ENCODE assay signal across 8 cellular contexts in the genomic region with DNA sequence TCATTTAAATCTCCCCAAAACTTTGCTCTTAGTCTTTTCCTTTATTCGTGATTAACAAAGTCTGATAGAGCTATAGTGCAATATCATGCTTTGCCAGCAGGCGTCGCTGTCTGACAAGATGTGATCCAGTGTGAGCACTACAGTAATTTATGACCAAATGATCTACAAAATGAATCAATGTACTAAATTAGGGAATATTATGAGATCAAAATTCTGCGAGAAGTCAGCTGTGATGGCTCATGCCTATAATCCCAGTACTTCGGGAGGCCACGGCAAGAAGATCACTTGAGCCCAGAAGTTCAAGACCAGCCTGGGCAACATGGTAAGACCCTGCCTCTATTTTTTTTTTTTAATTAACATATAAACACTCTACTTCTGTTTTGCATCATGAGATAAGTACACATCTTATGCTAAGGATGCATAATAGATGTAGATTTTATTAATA. TPM values are rescaled to one million over a fixed set of nuclear protein-coding genes. Genes with fewer than 3 reads are reported as not detected.
DNase-seq lines count a peak whose midpoint lies in the region; ATAC-seq and TF ChIP-seq lines count a peak whose summit lies in the region.

No MANE protein-coding gene starts in this region.

- H2AFZ ChIP-seq in GM23248 (no peak overlapping the region), hepatocyte (no peak overlapping the region)

- peak; percentile 62 for DNase-seq in AG10803 (ENCODE audit: low read depth)
- peak; percentile 66 for DNase-seq in GM23248
- DNase-seq in activated naive CD4-positive, alpha-beta T cell treated with anti-CD3 and anti-CD28 coated beads, Interleukin-2, amount 50 U/mL, for 16 hours, result peak; percentile 85
- peak; percentile 71 for DNase-seq in hepatocyte (ENCODE audit: low spot score)
- DNase-seq in stimulated activated CD4-positive, alpha-beta T cell treated with anti-CD3 and anti-CD28 coated beads, Interleukin-2, amount 100 ng/mL, for 48 hours, result peak; percentile 91 to 93

- H3K9ac ChIP-seq in GM23248, result 0 out of 2 replicates have a peak overlapping the region, but pooled peaks have one; percentile 7

- H4K20me1 ChIP-seq in GM23248 (ENCODE audit: insufficient read depth) (no peaks in the 10 kb centered on the region), hepatocyte (ENCODE audit: insufficient read depth, poor library complexity, severe bottlenecking) (peaks cover 4% of the 10 kb centered on the region)

- no peaks in the 10 kb centered on the region for H3K27me3 ChIP-seq in GM23248 (replicated peaks; ENCODE audit: insufficient read depth)
- no peaks in the 10 kb centered on the region for H3K27me3 ChIP-seq in hepatocyte

- WGBS in GM23248 (ENCODE audit: low coverage in 1 of 2, low lambda C conversion rate in 2 of 2, missing lambda C conversion rate in 2 of 2), 2 experiments, result 12% methylated on average over 6 of the region's 6 CpGs
- 52% methylated on average over 6 of the region's 6 CpGs for WGBS in hepatocyte (ENCODE audit: low lambda C conversion rate, missing lambda C conversion rate)

- peaks cover 16% of the 10 kb centered on the region for H3K4me1 ChIP-seq in GM23248 (ENCODE audit: insufficient read depth)
- H3K4me1 ChIP-seq in hepatocyte (ENCODE audit: insufficient read depth), result peaks cover 10% of the 10 kb centered on the region

- H3K9me2 ChIP-seq in GM23248 (ENCODE audit: insufficient read depth) (no peaks in the 10 kb centered on the region), hepatocyte (replicated peaks; ENCODE audit: insufficient read depth) (no peaks in the 10 kb centered on the region)

- H3K9me3 ChIP-seq in GM23248 (ENCODE audit: low read depth) (no peaks in the 10 kb centered on the region), hepatocyte (ENCODE audit: low read depth) (no peaks in the 10 kb centered on the region)

- no peak overlapping the region for H3K4me3 ChIP-seq in AG10803 (ENCODE audit: low read length)
- H3K4me3 ChIP-seq in GM23248, result no peak overlapping the region
- no peak overlapping the region for H3K4me3 ChIP-seq in hepatocyte

- ATAC-seq in SK-N-SH treated with all-trans-retinoic acid at 6 μM for 48 hours, result 0 out of 3 replicates have a peak, but pooled peaks have one; percentile 6
- ATAC-seq in HG03135 (IDR thresholded peaks at IDR 0.05; ENCODE audit: unreplicated experiment), result no peak
- no peak for ATAC-seq in GM18867 (IDR thresholded peaks at IDR 0.05; ENCODE audit: unreplicated experiment)

- in situ Hi-C loops in GM23248 (cut with MboI), result loop anchor here (10.0 kb wide), 1 partner anchor 196 kb away; no protein-coding TSS in a partner anchor

- peak overlapping the region; percentile 19 for H3K4me2 ChIP-seq in GM23248 (ENCODE audit: unreplicated experiment)
- H3K4me2 ChIP-seq in hepatocyte, result no peak overlapping the region

- H3K27ac ChIP-seq in GM23248, result peak overlapping the region; percentile 87
- H3K27ac ChIP-seq in hepatocyte, result peak overlapping the region; percentile 75

- H3F3A ChIP-seq in GM23248 (ENCODE audit: insufficient read depth), result peaks cover 16% of the 10 kb centered on the region

- H3K36me3 ChIP-seq in GM23248 (ENCODE audit: low read depth) (no peaks in the 10 kb centered on the region), hepatocyte (replicated peaks; ENCODE audit: insufficient read depth, low read depth) (no peaks in the 10 kb centered on the region)

- peaks cover 6% of the 10 kb centered on the region; the same call in 1 of the 2 replicates for H3K79me2 ChIP-seq in GM23248 (ENCODE audit: insufficient read depth)
- H3K79me2 ChIP-seq in hepatocyte, result peaks cover 9% of the 10 kb centered on the region

- TF ChIP-seq CTCF in AG10803 (conservative IDR thresholded peaks at IDR 0.05; ENCODE audit: low read length) (peak; percentile 95), hepatocyte (IDR thresholded peaks at IDR 0.05; ENCODE audit: poor library complexity) (peak; percentile 74)

TF ChIP-seq in SK-N-SH treated with all-trans-retinoic acid at 6 μM for 48 hours, 23 proteins besides CTCF, POLR2A, EP300 and RAD21:
- TF ChIP-seq TCF4 (CRISPR knock-in tag; IDR thresholded peaks at IDR 0.05; ENCODE audit: borderline replicate concordance) (no peak), ZNF565 (CRISPR knock-in tag; conservative IDR thresholded peaks at IDR 0.05; ENCODE audit: low read depth) (no peak), PPARA (CRISPR knock-in tag; IDR thresholded peaks at IDR 0.05; ENCODE audit: borderline replicate concordance) (no peak), CSDC2 (CRISPR knock-in tag; IDR thresholded peaks at IDR 0.05) (no peak)
- TF ChIP-seq, protein P1, sequence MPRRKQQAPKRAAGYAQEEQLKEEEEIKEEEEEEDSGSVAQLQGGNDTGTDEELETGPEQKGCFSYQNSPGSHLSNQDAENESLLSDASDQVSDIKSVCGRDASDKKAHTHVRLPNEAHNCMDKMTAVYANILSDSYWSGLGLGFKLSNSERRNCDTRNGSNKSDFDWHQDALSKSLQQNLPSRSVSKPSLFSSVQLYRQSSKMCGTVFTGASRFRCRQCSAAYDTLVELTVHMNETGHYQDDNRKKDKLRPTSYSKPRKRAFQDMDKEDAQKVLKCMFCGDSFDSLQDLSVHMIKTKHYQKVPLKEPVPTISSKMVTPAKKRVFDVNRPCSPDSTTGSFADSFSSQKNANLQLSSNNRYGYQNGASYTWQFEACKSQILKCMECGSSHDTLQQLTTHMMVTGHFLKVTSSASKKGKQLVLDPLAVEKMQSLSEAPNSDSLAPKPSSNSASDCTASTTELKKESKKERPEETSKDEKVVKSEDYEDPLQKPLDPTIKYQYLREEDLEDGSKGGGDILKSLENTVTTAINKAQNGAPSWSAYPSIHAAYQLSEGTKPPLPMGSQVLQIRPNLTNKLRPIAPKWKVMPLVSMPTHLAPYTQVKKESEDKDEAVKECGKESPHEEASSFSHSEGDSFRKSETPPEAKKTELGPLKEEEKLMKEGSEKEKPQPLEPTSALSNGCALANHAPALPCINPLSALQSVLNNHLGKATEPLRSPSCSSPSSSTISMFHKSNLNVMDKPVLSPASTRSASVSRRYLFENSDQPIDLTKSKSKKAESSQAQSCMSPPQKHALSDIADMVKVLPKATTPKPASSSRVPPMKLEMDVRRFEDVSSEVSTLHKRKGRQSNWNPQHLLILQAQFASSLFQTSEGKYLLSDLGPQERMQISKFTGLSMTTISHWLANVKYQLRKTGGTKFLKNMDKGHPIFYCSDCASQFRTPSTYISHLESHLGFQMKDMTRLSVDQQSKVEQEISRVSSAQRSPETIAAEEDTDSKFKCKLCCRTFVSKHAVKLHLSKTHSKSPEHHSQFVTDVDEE (CRISPR knock-in tag; IDR thresholded peaks at IDR 0.05), result no peak
- TF ChIP-seq, protein P2, sequence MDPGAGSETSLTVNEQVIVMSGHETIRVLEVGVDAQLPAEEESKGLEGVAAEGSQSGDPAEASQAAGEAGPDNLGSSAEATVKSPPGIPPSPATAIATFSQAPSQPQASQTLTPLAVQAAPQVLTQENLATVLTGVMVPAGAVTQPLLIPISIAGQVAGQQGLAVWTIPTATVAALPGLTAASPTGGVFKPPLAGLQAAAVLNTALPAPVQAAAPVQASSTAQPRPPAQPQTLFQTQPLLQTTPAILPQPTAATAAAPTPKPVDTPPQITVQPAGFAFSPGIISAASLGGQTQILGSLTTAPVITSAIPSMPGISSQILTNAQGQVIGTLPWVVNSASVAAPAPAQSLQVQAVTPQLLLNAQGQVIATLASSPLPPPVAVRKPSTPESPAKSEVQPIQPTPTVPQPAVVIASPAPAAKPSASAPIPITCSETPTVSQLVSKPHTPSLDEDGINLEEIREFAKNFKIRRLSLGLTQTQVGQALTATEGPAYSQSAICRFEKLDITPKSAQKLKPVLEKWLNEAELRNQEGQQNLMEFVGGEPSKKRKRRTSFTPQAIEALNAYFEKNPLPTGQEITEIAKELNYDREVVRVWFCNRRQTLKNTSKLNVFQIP (CRISPR knock-in tag; IDR thresholded peaks at IDR 0.05; ENCODE audit: borderline replicate concordance, low read depth), result no peak
- TF ChIP-seq, protein P3, sequence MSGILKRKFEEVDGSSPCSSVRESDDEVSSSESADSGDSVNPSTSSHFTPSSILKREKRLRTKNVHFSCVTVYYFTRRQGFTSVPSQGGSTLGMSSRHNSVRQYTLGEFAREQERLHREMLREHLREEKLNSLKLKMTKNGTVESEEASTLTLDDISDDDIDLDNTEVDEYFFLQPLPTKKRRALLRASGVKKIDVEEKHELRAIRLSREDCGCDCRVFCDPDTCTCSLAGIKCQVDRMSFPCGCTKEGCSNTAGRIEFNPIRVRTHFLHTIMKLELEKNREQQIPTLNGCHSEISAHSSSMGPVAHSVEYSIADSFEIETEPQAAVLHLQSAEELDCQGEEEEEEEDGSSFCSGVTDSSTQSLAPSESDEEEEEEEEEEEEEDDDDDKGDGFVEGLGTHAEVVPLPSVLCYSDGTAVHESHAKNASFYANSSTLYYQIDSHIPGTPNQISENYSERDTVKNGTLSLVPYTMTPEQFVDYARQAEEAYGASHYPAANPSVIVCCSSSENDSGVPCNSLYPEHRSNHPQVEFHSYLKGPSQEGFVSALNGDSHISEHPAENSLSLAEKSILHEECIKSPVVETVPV (CRISPR knock-in tag; IDR thresholded peaks at IDR 0.05), result no peak
- TF ChIP-seq, protein P4, sequence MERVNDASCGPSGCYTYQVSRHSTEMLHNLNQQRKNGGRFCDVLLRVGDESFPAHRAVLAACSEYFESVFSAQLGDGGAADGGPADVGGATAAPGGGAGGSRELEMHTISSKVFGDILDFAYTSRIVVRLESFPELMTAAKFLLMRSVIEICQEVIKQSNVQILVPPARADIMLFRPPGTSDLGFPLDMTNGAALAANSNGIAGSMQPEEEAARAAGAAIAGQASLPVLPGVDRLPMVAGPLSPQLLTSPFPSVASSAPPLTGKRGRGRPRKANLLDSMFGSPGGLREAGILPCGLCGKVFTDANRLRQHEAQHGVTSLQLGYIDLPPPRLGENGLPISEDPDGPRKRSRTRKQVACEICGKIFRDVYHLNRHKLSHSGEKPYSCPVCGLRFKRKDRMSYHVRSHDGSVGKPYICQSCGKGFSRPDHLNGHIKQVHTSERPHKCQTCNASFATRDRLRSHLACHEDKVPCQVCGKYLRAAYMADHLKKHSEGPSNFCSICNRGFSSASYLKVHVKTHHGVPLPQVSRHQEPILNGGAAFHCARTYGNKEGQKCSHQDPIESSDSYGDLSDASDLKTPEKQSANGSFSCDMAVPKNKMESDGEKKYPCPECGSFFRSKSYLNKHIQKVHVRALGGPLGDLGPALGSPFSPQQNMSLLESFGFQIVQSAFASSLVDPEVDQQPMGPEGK (CRISPR knock-in tag; IDR thresholded peaks at IDR 0.05; ENCODE audit: borderline replicate concordance), result no peak

RNA-seq across cellular contexts. Expression of a gene that starts 3.6 kb away (rescaled TPM):
- total RNA-seq in GM23248 (2014; rRNA removed; shearing (Covaris generic)), result 13.5 and 22.7 TPM in 2 replicates
- polyA plus RNA-seq in GM23248 (2016; fragmentation: Nextera tagmentation; extraction: Ambion mirVana), result 13.5 and 13.6 TPM in 2 replicates
- 61.3 and 66.9 TPM in 2 replicates for total RNA-seq in hepatocyte
- 75.3 and 102 TPM in 2 replicates for polyA plus RNA-seq in hepatocyte

RNA-seq across cellular contexts. Expression of a gene that starts 54.5 kb away (rescaled TPM):
- total RNA-seq in GM23248 (2014; rRNA removed; shearing (Covaris generic)), result 29.6 and 31.4 TPM in 2 replicates
- polyA plus RNA-seq in GM23248 (2016; fragmentation: Nextera tagmentation; extraction: Ambion mirVana) (14.5 and 16.1 TPM in 2 replicates), hepatocyte (23.9 and 26.3 TPM in 2 replicates)
- 40.4 and 54.8 TPM in 2 replicates for total RNA-seq in hepatocyte
